25 cellular contexts compared by ENCODE assay signal in the genomic region with DNA sequence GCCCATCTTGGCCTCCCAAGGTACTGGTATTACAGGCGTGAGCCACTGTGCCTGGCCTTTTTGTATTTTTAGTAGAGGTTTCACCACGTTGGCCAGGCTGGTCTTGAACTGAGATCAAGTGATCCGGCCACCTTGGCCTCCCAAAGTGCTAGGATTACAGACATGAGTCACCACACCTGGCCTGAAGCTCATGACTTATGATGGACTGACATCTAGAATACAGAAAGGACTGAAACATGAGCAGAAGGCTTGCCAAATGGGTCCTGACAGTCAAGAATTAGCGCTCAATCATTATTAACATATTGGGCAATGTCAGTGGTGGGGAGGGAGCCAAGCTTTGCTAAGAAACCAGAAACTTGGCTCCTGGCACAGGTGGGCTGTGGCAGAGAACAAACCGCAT.
"Had no signal": no experiment of that assay in that cellular context is flagged by ENCODE, and none has a peak within 500 bp of the region (broad histone marks: within the 10 kb centered on the region; RNA-seq: fewer than 3 reads in every experiment).

No MANE protein-coding gene starts in this region.

- FAIRE-seq: frontal cortex, islet of Langerhans, small intestine had no signal

- H3K27ac ChIP-seq: colonic mucosa, esophagus muscularis mucosa, transverse colon, uterus had no signal

- H3K9me3 ChIP-seq: colonic mucosa, esophagus muscularis mucosa, transverse colon, uterus had no signal

- H3K4me3 Mint-ChIP-seq: activated CD4-positive, alpha-beta T cell treated with anti-CD3 and anti-CD28 coated beads, Interleukin-2, amount 10 ng/mL, durations not matched to agents 7 days and 5 days; activated CD8-positive, alpha-beta memory T cell treated with anti-CD3 and anti-CD28 coated beads, Interleukin-2, amount 10 ng/mL, durations not matched to agents 7 days and 5 days; activated CD8-positive, alpha-beta T cell treated with anti-CD3 and anti-CD28 coated beads for 36 hours; central memory CD8-positive, alpha-beta T cell; effector memory CD8-positive, alpha-beta T cell; memory B cell; natural killer cell treated with Interleukin-12 subunit alpha and Interleukin-12 subunit beta and Interleukin-15 and Interleukin-18, amount 100 ng/mL, for 72 hours; stimulated activated memory B cell treated with anti-CD40 and anti-IgM and Interleukin-4, amounts not matched to agents 10 μg/mL and 1 μg/mL and 100 μg/mL, for 72 hours had no signal

- H3K27ac Mint-ChIP-seq: activated CD4-positive, alpha-beta T cell treated with anti-CD3 and anti-CD28 coated beads, Interleukin-2, amount 10 ng/mL, durations not matched to agents 7 days and 5 days; activated CD8-positive, alpha-beta memory T cell treated with anti-CD3 and anti-CD28 coated beads, Interleukin-2, amount 10 ng/mL, durations not matched to agents 7 days and 5 days; activated CD8-positive, alpha-beta T cell treated with anti-CD3 and anti-CD28 coated beads for 36 hours; activated naive CD4-positive, alpha-beta T cell treated with anti-CD3 and anti-CD28 coated beads, Interleukin-2, amount 50 U/mL, for 72 hours; effector memory CD8-positive, alpha-beta T cell; memory B cell; natural killer cell treated with Interleukin-12 subunit alpha and Interleukin-12 subunit beta and Interleukin-15 and Interleukin-18, amount 100 ng/mL, for 72 hours; stimulated activated memory B cell treated with anti-CD40 and anti-IgM and Interleukin-4, amounts not matched to agents 10 μg/mL and 1 μg/mL and 100 μg/mL, for 72 hours had no signal

- DNase-seq: activated CD4-positive, alpha-beta T cell treated with anti-CD3 and anti-CD28 coated beads, Interleukin-2, amount 10 ng/mL, durations not matched to agents 7 days and 5 days; activated CD4-positive, CD25-positive, alpha-beta regulatory T cell; activated CD8-positive, alpha-beta memory T cell treated with anti-CD3 and anti-CD28 coated beads, Interleukin-2, amount 10 ng/mL, durations not matched to agents 7 days and 5 days; activated CD8-positive, alpha-beta T cell treated with anti-CD3 and anti-CD28 coated beads for 36 hours; activated gamma-delta T cell; activated T-cell treated with anti-CD3 and anti-CD28 coated beads for 4 hours; colonic mucosa; dorsolateral prefrontal cortex; effector memory CD8-positive, alpha-beta T cell; hippocampal formation; left cardiac atrium; occipital lobe; small intestine; stimulated activated CD4-positive, alpha-beta T cell treated with anti-CD3 and anti-CD28 coated beads, Interleukin-15, amount 100 ng/mL, for 24 hours; transverse colon; uterus had no signal

- ATAC-seq: activated CD8-positive, alpha-beta memory T cell treated with anti-CD3 and anti-CD28 coated beads, Interleukin-2, amount 10 ng/mL, durations not matched to agents 7 days and 5 days; activated CD8-positive, alpha-beta T cell treated with anti-CD3 and anti-CD28 coated beads for 36 hours; activated naive CD4-positive, alpha-beta T cell treated with anti-CD3 and anti-CD28 coated beads, Interleukin-2, amount 50 U/mL, for 72 hours; effector memory CD8-positive, alpha-beta T cell; left cardiac atrium; natural killer cell treated with Interleukin-12 subunit alpha and Interleukin-12 subunit beta and Interleukin-15 and Interleukin-18, amount 100 ng/mL, for 72 hours; sciatic nerve; stimulated activated memory B cell treated with anti-CD40 and anti-IgM and Interleukin-4, amounts not matched to agents 10 μg/mL and 1 μg/mL and 100 μg/mL, for 72 hours had no signal

- H3K9me3 Mint-ChIP-seq: activated CD4-positive, alpha-beta T cell treated with anti-CD3 and anti-CD28 coated beads, Interleukin-2, amount 10 ng/mL, durations not matched to agents 7 days and 5 days; activated CD8-positive, alpha-beta T cell treated with anti-CD3 and anti-CD28 coated beads for 36 hours; activated naive CD4-positive, alpha-beta T cell treated with anti-CD3 and anti-CD28 coated beads, Interleukin-2, amount 50 U/mL, for 72 hours; central memory CD8-positive, alpha-beta T cell; effector memory CD8-positive, alpha-beta T cell; memory B cell; natural killer cell treated with Interleukin-12 subunit alpha and Interleukin-12 subunit beta and Interleukin-15 and Interleukin-18, amount 100 ng/mL, for 72 hours; stimulated activated memory B cell treated with anti-CD40 and anti-IgM and Interleukin-4, amounts not matched to agents 10 μg/mL and 1 μg/mL and 100 μg/mL, for 72 hours had no signal

- H3K4me3 ChIP-seq: colonic mucosa, dorsolateral prefrontal cortex, esophagus muscularis mucosa, transverse colon, uterus had no signal

- H3K4me1 ChIP-seq: colonic mucosa, uterus had no signal

- H3K27me3 Mint-ChIP-seq: activated CD8-positive, alpha-beta memory T cell treated with anti-CD3 and anti-CD28 coated beads, Interleukin-2, amount 10 ng/mL, durations not matched to agents 7 days and 5 days; effector memory CD8-positive, alpha-beta T cell; natural killer cell treated with Interleukin-12 subunit alpha and Interleukin-12 subunit beta and Interleukin-15 and Interleukin-18, amount 100 ng/mL, for 72 hours had no signal

- H3K36me3 Mint-ChIP-seq: memory B cell had no signal

- H3K36me3 ChIP-seq: colonic mucosa, uterus had no signal

- H3K27me3 ChIP-seq: colonic mucosa, dorsolateral prefrontal cortex, uterus had no signal
